In genomic region chr3:190780524-190780923, GRCh38 we compare ENCODE assay signal across 25 cellular contexts.
"Had no signal": no experiment of that assay in that cellular context is flagged by ENCODE, and none has a peak within 500 bp of the region (broad histone marks: within the 10 kb centered on the region; RNA-seq: fewer than 3 reads in every experiment).

No MANE protein-coding gene starts in this region.

- H3K27ac ChIP-seq: adrenal gland, colonic mucosa, Peyer's patch, SJSA1 had no signal

- DNase-seq: activated CD4-positive, alpha-beta T cell treated with anti-CD3 and anti-CD28 coated beads for 1 hour; activated CD4-positive, alpha-beta T cell treated with anti-CD3 and anti-CD28 coated beads, Interleukin-2, amount 10 ng/mL, durations not matched to agents 24 days and 14 days; activated CD4-positive, alpha-beta T cell treated with anti-CD3 and anti-CD28 coated beads, Interleukin-2, amount 50 U/mL, for 48 hours; activated CD8-positive, alpha-beta memory T cell treated with anti-CD3 and anti-CD28 coated beads, Interleukin-2, amount 10 ng/mL, durations not matched to agents 7 days and 5 days; activated gamma-delta T cell; activated naive CD4-positive, alpha-beta T cell treated with anti-CD3 and anti-CD28 coated beads for 36 hours; activated naive CD8-positive, alpha-beta T cell treated with anti-CD3 and anti-CD28 coated beads, Interleukin-2, amount 10 ng/mL, durations not matched to agents 7 days and 5 days; activated T-cell treated with anti-CD3 and anti-CD28 coated beads, Interleukin-2, amount 50 U/mL, for 24 hours; adrenal gland; anterior cingulate cortex; caudate nucleus; colonic mucosa; MM.1S; NCI-H1105; NCI-H1436; NCI-H1694 treated with DMSO at 0.1 percent for 48 hours; NCI-H2029 treated with DMSO at 0.1 percent for 48 hours; NCI-H345; NCI-H510A treated with DMSO at 0.1 percent for 48 hours; NCI-H69; NK-92 treated with Interleukin-12 subunit alpha and Interleukin-12 subunit beta, amount 100 ng/mL, for 24 hours; OCI-M1; Peyer's patch; SHP77 had no signal

- H3K9me3 ChIP-seq: colonic mucosa, Peyer's patch, SJSA1 had no signal

- H3K4me3 ChIP-seq: adrenal gland, colonic mucosa, Peyer's patch, SJSA1 had no signal

- H3K4me1 ChIP-seq: adrenal gland, colonic mucosa, Peyer's patch, SJSA1 had no signal

- H3K36me3 ChIP-seq: adrenal gland, colonic mucosa, Peyer's patch, SJSA1 had no signal

- H3K27me3 ChIP-seq: adrenal gland, colonic mucosa, Peyer's patch, SJSA1 had no signal
